19 cellular contexts compared by ENCODE assay signal in the genomic region with DNA sequence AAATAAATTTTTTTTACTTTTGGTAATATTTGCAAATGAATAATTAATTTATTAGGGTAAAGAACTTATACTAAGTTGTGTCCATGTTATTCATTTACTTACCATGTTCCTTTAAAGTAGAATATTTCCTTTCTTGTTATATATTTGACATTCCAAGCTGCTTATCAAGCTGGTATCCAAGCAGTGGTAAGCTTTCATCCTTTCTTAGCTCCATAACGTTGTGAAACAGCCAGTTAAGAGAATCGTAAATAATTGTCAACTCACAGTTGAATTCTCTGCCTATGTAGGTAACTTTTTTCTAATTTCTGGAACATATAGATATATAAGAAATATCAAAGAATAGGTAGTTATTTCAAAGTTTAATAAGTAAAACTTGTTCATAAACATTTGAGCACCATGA.
"Had no signal": no experiment of that assay in that cellular context is flagged by ENCODE, and none has a peak within 500 bp of the region (broad histone marks: within the 10 kb centered on the region; RNA-seq: fewer than 3 reads in every experiment).

No MANE protein-coding gene starts in this region.

- H3K27ac ChIP-seq: Peyer's patch, SJCRH30 had no signal

- H3K4me1 ChIP-seq: Peyer's patch, SJCRH30 had no signal

- DNase-seq: MG63, NCI-H1092, NCI-H1436, NCI-H187, NCI-H2029, NCI-H2081 treated with DMSO at 0.1 percent for 48 hours, NCI-H2171, NCI-H524 treated with DMSO at 0.1 percent for 48 hours, NCI-H69, NCI-H774, Peyer's patch, SHP77 treated with DMSO at 0.1 percent for 48 hours, SJCRH30, SW 1271, T-cell had no signal

- ATAC-seq: HepG2, K562, Right ventricle myocardium inferior, SK-N-SH treated with all-trans-retinoic acid at 6 μM for 48 hours, T-cell had no signal

- FAIRE-seq: HepG2, K562 had no signal

- H3K4me3 ChIP-seq: K562, MG63, Peyer's patch, SJCRH30 had no signal

- H3K9me3 ChIP-seq: MG63, Peyer's patch, SJCRH30 had no signal
